In the genomic region with DNA sequence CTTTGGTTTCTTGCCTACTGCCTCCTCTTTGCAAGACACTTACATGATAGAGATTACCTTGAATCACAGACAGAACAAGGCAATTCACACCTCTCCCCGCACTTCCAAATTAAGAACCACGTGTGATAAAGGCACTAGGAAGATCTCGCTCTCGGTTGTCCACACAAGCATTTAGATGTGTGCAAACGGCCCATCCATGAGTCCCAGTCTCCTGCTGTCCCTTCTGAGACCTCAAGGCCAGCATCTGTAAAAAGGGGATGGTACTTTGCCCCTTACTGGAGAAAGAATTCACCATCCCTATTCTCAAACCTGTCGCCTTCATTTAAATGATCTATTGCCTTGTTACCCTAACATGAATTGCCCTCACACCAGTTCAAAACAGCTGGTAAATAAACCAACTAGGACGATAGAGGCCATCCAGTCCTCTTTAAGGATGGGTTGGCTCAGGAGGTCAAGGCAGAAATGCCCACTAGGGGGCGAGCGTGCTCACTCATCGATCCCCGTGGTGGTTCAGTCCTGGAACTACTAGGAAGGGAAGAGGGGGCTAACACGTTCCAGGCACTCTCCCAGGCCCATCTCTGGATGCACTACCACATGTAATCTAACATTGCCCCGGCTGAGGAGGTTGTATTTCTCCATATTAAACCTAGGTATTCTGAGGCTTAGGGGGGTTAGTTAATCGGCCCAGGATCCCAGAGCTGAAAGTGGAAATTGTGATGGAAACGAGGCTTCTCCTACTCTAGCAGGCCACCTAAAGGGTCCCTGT, we compare ENCODE assay signal across 9 cellular contexts.
DNase-seq lines count a peak whose midpoint lies in the region; ATAC-seq and TF ChIP-seq lines count a peak whose summit lies in the region.
"Had no signal": no experiment of that assay in that cellular context is flagged by ENCODE, and none has a peak within 500 bp of the region (broad histone marks: within the 10 kb centered on the region; RNA-seq: fewer than 3 reads in every experiment).

No MANE protein-coding gene starts in this region.

- H3K4me1 Mint-ChIP-seq in CD8-positive, alpha-beta memory T cell = peaks cover 0 to 5% (median 3%) of the 10 kb centered on the region in 3 donors
- no peaks in the 10 kb centered on the region for H3K4me1 Mint-ChIP-seq in progenitor cell of endocrine pancreas (ENCODE audit: low read depth)

- peaks cover 4% of the 10 kb centered on the region for H3K27me3 ChIP-seq in CD8-positive, alpha-beta memory T cell (ENCODE audit: insufficient read depth, low read length, poor library complexity, severe bottlenecking)
- H3K27me3 ChIP-seq in PC-3 (ENCODE audit: low read length) = no peaks in the 10 kb centered on the region

- H3K4me3 Mint-ChIP-seq in CD8-positive, alpha-beta memory T cell = no peak overlapping the region
- H3K4me3 Mint-ChIP-seq in progenitor cell of endocrine pancreas (ENCODE audit: low read depth) = no peak overlapping the region
- H3K4me3 Mint-ChIP-seq: T-helper 1 cell treated with Interleukin-12 subunit alpha and Interleukin-12 subunit beta and Interleukin-4 antibody, amounts not matched to agents 30 μg/mL and 1 μg/mL, for 36 hours had no signal

- TF ChIP-seq CTCF in PC-3 (conservative IDR thresholded peaks at IDR 0.05; ENCODE audit: low read depth, low read length) (peak; percentile 88), progenitor cell of endocrine pancreas (IDR thresholded peaks at IDR 0.05; ENCODE audit: unreplicated experiment) (peak; percentile 92)

- H3K4me1 ChIP-seq in CD8-positive, alpha-beta memory T cell (ENCODE audit: insufficient read depth, low read length) = no peaks in the 10 kb centered on the region
- no peaks in the 10 kb centered on the region for H3K4me1 ChIP-seq in PC-3 (ENCODE audit: insufficient read depth, low read length)

- H3K36me3 ChIP-seq in CD8-positive, alpha-beta memory T cell (ENCODE audit: insufficient read depth, low read length) = no peaks in the 10 kb centered on the region
- H3K36me3 ChIP-seq in PC-3 (ENCODE audit: low read depth, low read length) = no peaks in the 10 kb centered on the region

- H3K9me3 Mint-ChIP-seq in CD8-positive, alpha-beta memory T cell = peaks cover 0 to 3% (median 0%) of the 10 kb centered on the region in 5 donors
- peaks cover 3% of the 10 kb centered on the region for H3K9me3 Mint-ChIP-seq in progenitor cell of endocrine pancreas (ENCODE audit: low read depth)
- H3K9me3 Mint-ChIP-seq: T-helper 1 cell treated with Interleukin-12 subunit alpha and Interleukin-12 subunit beta and Interleukin-4 antibody, amounts not matched to agents 30 μg/mL and 1 μg/mL, for 36 hours had no signal

- H3K9ac ChIP-seq in PC-3 (ENCODE audit: low read length) = no peak overlapping the region

- peaks cover 9 to 31% of the 10 kb centered on the region in 2 donors for H3K27me3 Mint-ChIP-seq in CD8-positive, alpha-beta memory T cell
- H3K27me3 Mint-ChIP-seq in progenitor cell of endocrine pancreas = peaks cover 7% of the 10 kb centered on the region

- no peaks in the 10 kb centered on the region for H4K20me1 ChIP-seq in PC-3 (ENCODE audit: low read length)

- 0 out of 2 replicates have a peak overlapping the region, but pooled peaks have one; percentile 5 for H2AFZ ChIP-seq in PC-3 (ENCODE audit: low read length)

- intact Hi-C loops in PC-3 (cut with micrococcal nuclease) = loop anchor here (1.0 kb wide), 1 partner anchor 500 kb away; no protein-coding TSS in a partner anchor
- intact Hi-C loops in head of caudate nucleus (cut with DNase I) = loop anchor here (10.0 kb wide), 1 partner anchor 656 kb away; no protein-coding TSS in a partner anchor

- ATAC-seq in GM19351 (IDR thresholded peaks at IDR 0.05; ENCODE audit: unreplicated experiment) (peak; percentile 87), HG03520 (IDR thresholded peaks at IDR 0.05; ENCODE audit: unreplicated experiment) (peak; percentile 90), PC-3 (peak; percentile 84)

- POLR2A ChIA-PET in CD8-positive, alpha-beta memory T cell (lab: Charles Lee) = no interaction called here
- POLR2A ChIA-PET in PC-3 (lab: Charles Lee; ENCODE audit: unreplicated experiment) = no interaction called here

- DNase-seq in CD8-positive, alpha-beta memory T cell = peak in 3 of 5 donors; percentile 36 to 63 (median 55)
- DNase-seq in PC-3 (peak; percentile 75), head of caudate nucleus (peak; percentile 46 to 96 (median 88)), progenitor cell of endocrine pancreas (ENCODE audit: low spot score, unreplicated experiment) (peak; percentile 70), NCI-H446 treated with DMSO at 0.1 percent for 48 hours (lab: John Stamatoyannopoulos, UW) (no peak)
- peak; percentile 32 for DNase-seq in activated T-helper 9 cell treated with anti-CD3 and anti-CD28 coated beads, Interleukin-2, amount 50 U/mL, for 16 hours (ENCODE audit: low read depth)

- no peaks in the 10 kb centered on the region for H3K9me2 ChIP-seq in PC-3 (replicated peaks; ENCODE audit: low read length)

- no peaks in the 10 kb centered on the region for H3K36me3 Mint-ChIP-seq in CD8-positive, alpha-beta memory T cell
- H3K36me3 Mint-ChIP-seq in progenitor cell of endocrine pancreas (ENCODE audit: insufficient read depth) = no peaks in the 10 kb centered on the region

- no peak overlapping the region for H3K4me3 ChIP-seq in CD8-positive, alpha-beta memory T cell (ENCODE audit: low read length)
- H3K4me3 ChIP-seq in PC-3 (ENCODE audit: low read length) = no peak overlapping the region

- H3K4me2 ChIP-seq in PC-3 (ENCODE audit: low read length) = no peak overlapping the region

- H3K9me3 ChIP-seq in CD8-positive, alpha-beta memory T cell (ENCODE audit: low read length) = no peaks in the 10 kb centered on the region
- H3K9me3 ChIP-seq in PC-3 (ENCODE audit: low read length) = no peaks in the 10 kb centered on the region

- H3K79me2 ChIP-seq in PC-3 (ENCODE audit: low read length) = no peaks in the 10 kb centered on the region

- H3K27ac ChIP-seq in CD8-positive, alpha-beta memory T cell (ENCODE audit: low read depth, low read length) = no peak overlapping the region
- no peak overlapping the region for H3K27ac ChIP-seq in PC-3 (ENCODE audit: low read length)

- H3F3A ChIP-seq in PC-3 (ENCODE audit: low read length, unreplicated experiment) = no peaks in the 10 kb centered on the region

- BruUV-seq in PC-3 (replicated peaks; lab: Mats Ljungman, UMichigan) = no TSS peak

- CTCF ChIA-PET in CD8-positive, alpha-beta memory T cell (lab: Charles Lee) = interaction anchor here (1.2 kb wide), 1 partner anchor 15 kb away, joined by 3 read pairs; no protein-coding TSS in a partner anchor
- CTCF ChIA-PET in PC-3 (lab: Charles Lee) = interaction anchor here (0.6 kb wide), 1 partner anchor 888 kb away, joined by 4 read pairs; no protein-coding TSS in a partner anchor

- no peak overlapping the region for H3K27ac Mint-ChIP-seq in CD8-positive, alpha-beta memory T cell
- no peak overlapping the region for H3K27ac Mint-ChIP-seq in progenitor cell of endocrine pancreas
- H3K27ac Mint-ChIP-seq: T-helper 1 cell treated with Interleukin-12 subunit alpha and Interleukin-12 subunit beta and Interleukin-4 antibody, amounts not matched to agents 30 μg/mL and 1 μg/mL, for 36 hours had no signal
